18 cellular contexts compared by ENCODE assay signal in genomic region chr16:17084134-17084533, GRCh38.
"Had no signal": no experiment of that assay in that cellular context is flagged by ENCODE, and none has a peak within 500 bp of the region (broad histone marks: within the 10 kb centered on the region; RNA-seq: fewer than 3 reads in every experiment).

No MANE protein-coding gene starts in this region.

- H3K36me3 ChIP-seq: adrenal gland, esophagus muscularis mucosa, heart right ventricle, lower lobe of right lung, spleen, thyroid gland had no signal

- ATAC-seq: activated naive CD4-positive, alpha-beta T cell treated with anti-CD3 and anti-CD28 coated beads, Interleukin-2, amount 50 U/mL, for 72 hours; heart right ventricle; left cardiac atrium; natural killer cell had no signal

- H3K4me3 ChIP-seq: adrenal gland, esophagus muscularis mucosa, heart right ventricle, lower lobe of right lung, spleen, thyroid gland had no signal

- FAIRE-seq: endothelial cell of umbilical vein, islet of Langerhans had no signal

- H3K36me3 Mint-ChIP-seq: activated naive CD4-positive, alpha-beta T cell treated with anti-CD3 and anti-CD28 coated beads, Interleukin-2, amount 50 U/mL, for 72 hours; natural killer cell had no signal

- H3K27ac Mint-ChIP-seq: activated naive CD4-positive, alpha-beta T cell treated with anti-CD3 and anti-CD28 coated beads, Interleukin-2, amount 50 U/mL, for 72 hours; activated T-helper 1 cell treated with anti-CD3 and anti-CD28 coated beads, Interleukin-12 subunit alpha, Interleukin-12 subunit beta, Interleukin-2, Interleukin-4 antibody, amounts not matched to agents 30 ng/mL and 10 ng/mL and 1 ng/mL, durations not matched to agents 14 hours and 24 hours and 36 hours; natural killer cell had no signal

- H3K9me3 ChIP-seq: adrenal gland, esophagus muscularis mucosa, lower lobe of right lung, spleen, thyroid gland had no signal

- H3K4me3 Mint-ChIP-seq: activated T-helper 1 cell treated with anti-CD3 and anti-CD28 coated beads, Interleukin-12 subunit alpha, Interleukin-12 subunit beta, Interleukin-2, Interleukin-4 antibody, amounts not matched to agents 30 ng/mL and 10 ng/mL and 1 ng/mL, durations not matched to agents 14 hours and 24 hours and 36 hours; natural killer cell had no signal

- H3K9me3 Mint-ChIP-seq: activated T-helper 1 cell treated with anti-CD3 and anti-CD28 coated beads, Interleukin-12 subunit alpha, Interleukin-12 subunit beta, Interleukin-2, Interleukin-4 antibody, amounts not matched to agents 30 ng/mL and 10 ng/mL and 1 ng/mL, durations not matched to agents 14 hours and 24 hours and 36 hours; natural killer cell had no signal

- H3K4me1 ChIP-seq: adrenal gland, esophagus muscularis mucosa, heart right ventricle, lower lobe of right lung, spleen, thyroid gland had no signal

- H3K27ac ChIP-seq: adrenal gland, esophagus muscularis mucosa, heart right ventricle, lower lobe of right lung, spleen, thyroid gland had no signal

- DNase-seq: activated CD4-positive, CD25-positive, alpha-beta regulatory T cell treated with anti-CD3 and anti-CD28 coated beads, Interleukin-2, amount 50 U/mL, for 72 hours; activated gamma-delta T cell treated with Interleukin-2 at 50 U/mL for 16 hours; adrenal gland; effector CD8-positive, alpha-beta T cell; heart right ventricle; left cardiac atrium; lower lobe of right lung; natural killer cell; spleen; stimulated activated CD8-positive, alpha-beta memory T cell treated with anti-CD3 and anti-CD28 coated beads, Interleukin-4, amount 100 ng/mL, for 48 hours; stimulated activated naive CD4-positive, alpha-beta T cell; T1000; thyroid gland had no signal

- H3K27me3 ChIP-seq: adrenal gland, spleen, thyroid gland had no signal
